1 cellular context compared by ENCODE assay signal in the genomic region with DNA sequence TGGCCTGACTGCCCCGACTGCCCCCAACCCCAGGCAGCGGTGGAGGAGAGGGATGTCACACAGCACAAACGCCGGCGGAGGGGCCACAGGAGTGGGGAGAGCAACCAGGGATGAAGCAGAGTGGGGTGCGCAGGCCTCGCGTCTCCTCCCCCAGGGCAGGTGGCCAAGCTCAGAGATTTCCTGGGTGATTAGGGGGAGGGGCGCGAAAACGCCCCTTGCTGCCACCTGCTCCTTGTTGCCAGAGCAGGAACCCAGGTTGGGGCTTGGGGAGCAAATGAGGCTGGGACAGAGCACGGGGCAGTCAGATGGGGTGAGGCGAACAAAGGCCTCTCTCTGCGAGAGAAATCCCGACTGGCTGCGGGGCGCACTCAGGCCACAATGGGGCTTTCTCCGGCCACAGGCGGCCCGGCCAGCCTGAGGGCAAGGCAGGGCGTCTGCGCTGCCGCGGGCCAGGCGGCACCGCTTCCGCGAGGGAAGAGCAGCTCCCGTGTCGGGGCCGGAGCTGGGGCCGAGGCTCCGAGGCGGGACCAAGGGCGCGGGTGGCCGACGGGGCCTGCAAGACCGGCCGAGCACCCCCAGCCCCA.
TF ChIP-seq lines count a peak whose summit lies in the region.

No MANE protein-coding gene starts in this region.

TF ChIP-seq in A549, 52 proteins besides CTCF, POLR2A, EP300 and RAD21 (continued from another document):
- TF ChIP-seq, protein P1, sequence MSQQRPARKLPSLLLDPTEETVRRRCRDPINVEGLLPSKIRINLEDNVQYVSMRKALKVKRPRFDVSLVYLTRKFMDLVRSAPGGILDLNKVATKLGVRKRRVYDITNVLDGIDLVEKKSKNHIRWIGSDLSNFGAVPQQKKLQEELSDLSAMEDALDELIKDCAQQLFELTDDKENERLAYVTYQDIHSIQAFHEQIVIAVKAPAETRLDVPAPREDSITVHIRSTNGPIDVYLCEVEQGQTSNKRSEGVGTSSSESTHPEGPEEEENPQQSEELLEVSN (IDR thresholded peaks at IDR 0.05; ENCODE audit: borderline replicate concordance, low read depth) = 0 out of 2 replicates have a peak, but pooled peaks have one; percentile 41
- TF ChIP-seq JUN (IDR thresholded peaks at IDR 0.05) (peak in 1 of 2 experiments; percentile 80; a peak in 3 of 5 replicates), TP53 (CRISPR knock-in tag; IDR thresholded peaks at IDR 0.05) (0 out of 2 replicates have a peak, but pooled peaks have one; percentile 11), HOXB5 (CRISPR knock-in tag; IDR thresholded peaks at IDR 0.05) (peak; percentile 87)
- TF ChIP-seq, protein P2, sequence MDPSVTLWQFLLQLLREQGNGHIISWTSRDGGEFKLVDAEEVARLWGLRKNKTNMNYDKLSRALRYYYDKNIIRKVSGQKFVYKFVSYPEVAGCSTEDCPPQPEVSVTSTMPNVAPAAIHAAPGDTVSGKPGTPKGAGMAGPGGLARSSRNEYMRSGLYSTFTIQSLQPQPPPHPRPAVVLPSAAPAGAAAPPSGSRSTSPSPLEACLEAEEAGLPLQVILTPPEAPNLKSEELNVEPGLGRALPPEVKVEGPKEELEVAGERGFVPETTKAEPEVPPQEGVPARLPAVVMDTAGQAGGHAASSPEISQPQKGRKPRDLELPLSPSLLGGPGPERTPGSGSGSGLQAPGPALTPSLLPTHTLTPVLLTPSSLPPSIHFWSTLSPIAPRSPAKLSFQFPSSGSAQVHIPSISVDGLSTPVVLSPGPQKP (IDR thresholded peaks at IDR 0.05; ENCODE audit: low read depth, low read length) = no peak
- TF ChIP-seq, protein P3, sequence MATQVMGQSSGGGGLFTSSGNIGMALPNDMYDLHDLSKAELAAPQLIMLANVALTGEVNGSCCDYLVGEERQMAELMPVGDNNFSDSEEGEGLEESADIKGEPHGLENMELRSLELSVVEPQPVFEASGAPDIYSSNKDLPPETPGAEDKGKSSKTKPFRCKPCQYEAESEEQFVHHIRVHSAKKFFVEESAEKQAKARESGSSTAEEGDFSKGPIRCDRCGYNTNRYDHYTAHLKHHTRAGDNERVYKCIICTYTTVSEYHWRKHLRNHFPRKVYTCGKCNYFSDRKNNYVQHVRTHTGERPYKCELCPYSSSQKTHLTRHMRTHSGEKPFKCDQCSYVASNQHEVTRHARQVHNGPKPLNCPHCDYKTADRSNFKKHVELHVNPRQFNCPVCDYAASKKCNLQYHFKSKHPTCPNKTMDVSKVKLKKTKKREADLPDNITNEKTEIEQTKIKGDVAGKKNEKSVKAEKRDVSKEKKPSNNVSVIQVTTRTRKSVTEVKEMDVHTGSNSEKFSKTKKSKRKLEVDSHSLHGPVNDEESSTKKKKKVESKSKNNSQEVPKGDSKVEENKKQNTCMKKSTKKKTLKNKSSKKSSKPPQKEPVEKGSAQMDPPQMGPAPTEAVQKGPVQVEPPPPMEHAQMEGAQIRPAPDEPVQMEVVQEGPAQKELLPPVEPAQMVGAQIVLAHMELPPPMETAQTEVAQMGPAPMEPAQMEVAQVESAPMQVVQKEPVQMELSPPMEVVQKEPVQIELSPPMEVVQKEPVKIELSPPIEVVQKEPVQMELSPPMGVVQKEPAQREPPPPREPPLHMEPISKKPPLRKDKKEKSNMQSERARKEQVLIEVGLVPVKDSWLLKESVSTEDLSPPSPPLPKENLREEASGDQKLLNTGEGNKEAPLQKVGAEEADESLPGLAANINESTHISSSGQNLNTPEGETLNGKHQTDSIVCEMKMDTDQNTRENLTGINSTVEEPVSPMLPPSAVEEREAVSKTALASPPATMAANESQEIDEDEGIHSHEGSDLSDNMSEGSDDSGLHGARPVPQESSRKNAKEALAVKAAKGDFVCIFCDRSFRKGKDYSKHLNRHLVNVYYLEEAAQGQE (IDR thresholded peaks at IDR 0.05) = no peak
